In the genomic region with DNA sequence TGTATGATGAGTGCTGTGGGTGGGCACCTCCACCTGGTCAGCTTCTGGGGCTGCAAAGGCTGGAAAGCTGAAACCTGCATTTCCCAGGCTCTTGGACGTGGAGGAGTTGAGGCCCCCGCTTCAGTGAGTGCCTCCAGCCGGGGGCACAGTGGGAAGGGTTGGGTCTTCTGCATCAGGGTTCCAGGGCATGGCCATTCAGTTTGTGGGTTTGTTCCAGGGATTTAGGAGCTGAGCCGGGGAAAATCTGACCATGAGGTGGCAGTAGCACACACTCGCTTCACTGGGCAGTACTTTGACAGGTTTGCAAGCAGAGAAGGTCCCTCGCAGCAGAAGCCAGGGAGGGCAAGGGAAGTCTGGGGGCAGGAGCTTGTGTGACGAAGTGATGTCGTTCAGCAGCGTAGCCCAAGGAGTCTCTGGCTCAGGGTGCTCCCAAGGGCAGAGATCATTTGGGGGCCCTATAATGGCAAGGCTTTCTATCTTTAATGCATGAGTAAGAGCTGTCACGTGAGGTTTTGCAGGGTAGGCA, we compare ENCODE assay signal across 1 cellular context.
TF ChIP-seq lines count a peak whose summit lies in the region.

No MANE protein-coding gene starts in this region.

TF ChIP-seq in HepG2, 621 proteins besides CTCF, POLR2A, EP300 and RAD21 (continued from another document and continues in another):
- TF ChIP-seq, protein P1, sequence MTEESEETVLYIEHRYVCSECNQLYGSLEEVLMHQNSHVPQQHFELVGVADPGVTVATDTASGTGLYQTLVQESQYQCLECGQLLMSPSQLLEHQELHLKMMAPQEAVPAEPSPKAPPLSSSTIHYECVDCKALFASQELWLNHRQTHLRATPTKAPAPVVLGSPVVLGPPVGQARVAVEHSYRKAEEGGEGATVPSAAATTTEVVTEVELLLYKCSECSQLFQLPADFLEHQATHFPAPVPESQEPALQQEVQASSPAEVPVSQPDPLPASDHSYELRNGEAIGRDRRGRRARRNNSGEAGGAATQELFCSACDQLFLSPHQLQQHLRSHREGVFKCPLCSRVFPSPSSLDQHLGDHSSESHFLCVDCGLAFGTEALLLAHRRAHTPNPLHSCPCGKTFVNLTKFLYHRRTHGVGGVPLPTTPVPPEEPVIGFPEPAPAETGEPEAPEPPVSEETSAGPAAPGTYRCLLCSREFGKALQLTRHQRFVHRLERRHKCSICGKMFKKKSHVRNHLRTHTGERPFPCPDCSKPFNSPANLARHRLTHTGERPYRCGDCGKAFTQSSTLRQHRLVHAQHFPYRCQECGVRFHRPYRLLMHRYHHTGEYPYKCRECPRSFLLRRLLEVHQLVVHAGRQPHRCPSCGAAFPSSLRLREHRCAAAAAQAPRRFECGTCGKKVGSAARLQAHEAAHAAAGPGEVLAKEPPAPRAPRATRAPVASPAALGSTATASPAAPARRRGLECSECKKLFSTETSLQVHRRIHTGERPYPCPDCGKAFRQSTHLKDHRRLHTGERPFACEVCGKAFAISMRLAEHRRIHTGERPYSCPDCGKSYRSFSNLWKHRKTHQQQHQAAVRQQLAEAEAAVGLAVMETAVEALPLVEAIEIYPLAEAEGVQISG (CRISPR knock-in tag; IDR thresholded peaks at IDR 0.05) = 0 out of 2 replicates have a peak, but pooled peaks have one; percentile 21
- TF ChIP-seq CCDC6 (CRISPR knock-in tag; IDR thresholded peaks at IDR 0.05) (no peak), ZNF331 (CRISPR knock-in tag; IDR thresholded peaks at IDR 0.05) (0 out of 2 replicates have a peak, but pooled peaks have one; percentile 31), ZNF33A (CRISPR knock-in tag; IDR thresholded peaks at IDR 0.05; ENCODE audit: borderline replicate concordance) (no peak), ZNF333 (CRISPR knock-in tag; IDR thresholded peaks at IDR 0.05; ENCODE audit: borderline replicate concordance) (peak; percentile 42; the same call in 1 of the 2 replicates), ZNF205 (CRISPR knock-in tag; IDR thresholded peaks at IDR 0.05) (0 out of 2 replicates have a peak, but pooled peaks have one; percentile 32), ZNF296 (CRISPR knock-in tag; conservative IDR thresholded peaks at IDR 0.05) (0 out of 2 replicates have a peak, but pooled peaks have one; percentile 37), ZNF274 (CRISPR knock-in tag; IDR thresholded peaks at IDR 0.05) (no peak), KDM6A (CRISPR knock-in tag; IDR thresholded peaks at IDR 0.05; ENCODE audit: low read depth) (no peak), MTA1 (CRISPR knock-in tag; IDR thresholded peaks at IDR 0.05; ENCODE audit: borderline replicate concordance) (no peak), NCOA1 (CRISPR knock-in tag; IDR thresholded peaks at IDR 0.05) (0 out of 2 replicates have a peak, but pooled peaks have one; percentile 9), ZNF546 (CRISPR knock-in tag; conservative IDR thresholded peaks at IDR 0.05) (no peak), ZNF775 (CRISPR knock-in tag; IDR thresholded peaks at IDR 0.05; ENCODE audit: borderline replicate concordance) (no peak), TOPORS (CRISPR knock-in tag; IDR thresholded peaks at IDR 0.05) (peak; percentile 99; the same call in 1 of the 2 replicates), RELA (CRISPR knock-in tag; IDR thresholded peaks at IDR 0.05) (0 out of 2 replicates have a peak, but pooled peaks have one; percentile 43), SOX6 (IDR thresholded peaks at IDR 0.05) (no peak), SOX6 (CRISPR knock-in tag; IDR thresholded peaks at IDR 0.05) (peak; percentile 27; the same call in 1 of the 2 replicates), NKX3-1 (CRISPR knock-in tag; IDR thresholded peaks at IDR 0.05) (no peak), ELF1 (CRISPR knock-in tag; IDR thresholded peaks at IDR 0.05) (0 out of 2 replicates have a peak, but pooled peaks have one; percentile 33), ZBTB20 (CRISPR knock-in tag; IDR thresholded peaks at IDR 0.05; ENCODE audit: borderline replicate concordance, low read depth) (no peak), GATAD1 (CRISPR knock-in tag; IDR thresholded peaks at IDR 0.05) (0 out of 2 replicates have a peak, but pooled peaks have one; percentile 25), ZIK1 (CRISPR knock-in tag; IDR thresholded peaks at IDR 0.05; ENCODE audit: borderline replicate concordance, low read depth) (0 out of 2 replicates have a peak, but pooled peaks have one; percentile 45), ZNF841 (CRISPR knock-in tag; IDR thresholded peaks at IDR 0.05; ENCODE audit: borderline replicate concordance) (no peak), TCF12 (IDR thresholded peaks at IDR 0.05) (no peak), TCF12 (CRISPR knock-in tag; IDR thresholded peaks at IDR 0.05) (0 out of 2 replicates have a peak, but pooled peaks have one; percentile 13), NFIB (CRISPR knock-in tag; IDR thresholded peaks at IDR 0.05; ENCODE audit: borderline replicate concordance) (no peak), ZNF558 (CRISPR knock-in tag; IDR thresholded peaks at IDR 0.05; ENCODE audit: borderline replicate concordance) (peak; percentile 29; the same call in 1 of the 2 replicates), ZNF350 (CRISPR knock-in tag; IDR thresholded peaks at IDR 0.05; ENCODE audit: borderline replicate concordance, low read depth) (0 out of 2 replicates have a peak, but pooled peaks have one; percentile 55), ZNF572 (CRISPR knock-in tag; IDR thresholded peaks at IDR 0.05) (peak; percentile 60), HOXA9 (CRISPR knock-in tag; IDR thresholded peaks at IDR 0.05; ENCODE audit: borderline replicate concordance) (0 out of 2 replicates have a peak, but pooled peaks have one; percentile 54), FOXJ3 (CRISPR knock-in tag; IDR thresholded peaks at IDR 0.05; ENCODE audit: borderline replicate concordance) (no peak), PHF21A (CRISPR knock-in tag; IDR thresholded peaks at IDR 0.05) (0 out of 2 replicates have a peak, but pooled peaks have one; percentile 31), KAT2B (IDR thresholded peaks at IDR 0.05; ENCODE audit: borderline replicate concordance, low read depth, low read length) (no peak), ZFP62 (CRISPR knock-in tag; IDR thresholded peaks at IDR 0.05) (no peak), ZBTB7B (CRISPR knock-in tag; IDR thresholded peaks at IDR 0.05) (peak; percentile 23; the same call in 1 of the 2 replicates)
- TF ChIP-seq, protein P2, sequence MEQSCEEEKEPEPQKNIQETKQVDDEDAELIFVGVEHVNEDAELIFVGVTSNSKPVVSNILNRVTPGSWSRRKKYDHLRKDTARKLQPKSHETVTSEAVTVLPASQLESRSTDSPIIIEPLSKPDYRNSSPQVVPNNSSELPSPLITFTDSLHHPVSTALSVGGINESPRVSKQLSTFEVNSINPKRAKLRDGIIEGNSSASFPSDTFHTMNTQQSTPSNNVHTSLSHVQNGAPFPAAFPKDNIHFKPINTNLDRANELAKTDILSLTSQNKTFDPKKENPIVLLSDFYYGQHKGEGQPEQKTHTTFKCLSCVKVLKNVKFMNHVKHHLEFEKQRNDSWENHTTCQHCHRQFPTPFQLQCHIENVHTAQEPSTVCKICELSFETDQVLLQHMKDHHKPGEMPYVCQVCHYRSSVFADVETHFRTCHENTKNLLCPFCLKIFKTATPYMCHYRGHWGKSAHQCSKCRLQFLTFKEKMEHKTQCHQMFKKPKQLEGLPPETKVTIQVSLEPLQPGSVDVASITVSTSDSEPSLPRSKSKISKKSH (CRISPR knock-in tag; IDR thresholded peaks at IDR 0.05; ENCODE audit: borderline replicate concordance) = peak; percentile 99
- TF ChIP-seq, protein P3, sequence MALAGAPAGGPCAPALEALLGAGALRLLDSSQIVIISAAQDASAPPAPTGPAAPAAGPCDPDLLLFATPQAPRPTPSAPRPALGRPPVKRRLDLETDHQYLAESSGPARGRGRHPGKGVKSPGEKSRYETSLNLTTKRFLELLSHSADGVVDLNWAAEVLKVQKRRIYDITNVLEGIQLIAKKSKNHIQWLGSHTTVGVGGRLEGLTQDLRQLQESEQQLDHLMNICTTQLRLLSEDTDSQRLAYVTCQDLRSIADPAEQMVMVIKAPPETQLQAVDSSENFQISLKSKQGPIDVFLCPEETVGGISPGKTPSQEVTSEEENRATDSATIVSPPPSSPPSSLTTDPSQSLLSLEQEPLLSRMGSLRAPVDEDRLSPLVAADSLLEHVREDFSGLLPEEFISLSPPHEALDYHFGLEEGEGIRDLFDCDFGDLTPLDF (CRISPR knock-in tag; IDR thresholded peaks at IDR 0.05) = no peak
- TF ChIP-seq, protein P4, sequence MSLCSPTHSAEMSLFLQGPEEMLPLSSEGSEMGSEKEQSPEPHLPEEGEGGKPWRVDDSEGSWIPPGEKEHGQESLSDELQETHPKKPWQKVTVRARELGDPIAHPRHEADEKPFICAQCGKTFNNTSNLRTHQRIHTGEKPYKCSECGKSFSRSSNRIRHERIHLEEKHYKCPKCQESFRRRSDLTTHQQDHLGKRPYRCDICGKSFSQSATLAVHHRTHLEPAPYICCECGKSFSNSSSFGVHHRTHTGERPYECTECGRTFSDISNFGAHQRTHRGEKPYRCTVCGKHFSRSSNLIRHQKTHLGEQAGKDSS (CRISPR knock-in tag; IDR thresholded peaks at IDR 0.05; ENCODE audit: borderline replicate concordance, low read depth) = peak; percentile 57; the same call in 1 of the 2 replicates
- TF ChIP-seq, protein P5, sequence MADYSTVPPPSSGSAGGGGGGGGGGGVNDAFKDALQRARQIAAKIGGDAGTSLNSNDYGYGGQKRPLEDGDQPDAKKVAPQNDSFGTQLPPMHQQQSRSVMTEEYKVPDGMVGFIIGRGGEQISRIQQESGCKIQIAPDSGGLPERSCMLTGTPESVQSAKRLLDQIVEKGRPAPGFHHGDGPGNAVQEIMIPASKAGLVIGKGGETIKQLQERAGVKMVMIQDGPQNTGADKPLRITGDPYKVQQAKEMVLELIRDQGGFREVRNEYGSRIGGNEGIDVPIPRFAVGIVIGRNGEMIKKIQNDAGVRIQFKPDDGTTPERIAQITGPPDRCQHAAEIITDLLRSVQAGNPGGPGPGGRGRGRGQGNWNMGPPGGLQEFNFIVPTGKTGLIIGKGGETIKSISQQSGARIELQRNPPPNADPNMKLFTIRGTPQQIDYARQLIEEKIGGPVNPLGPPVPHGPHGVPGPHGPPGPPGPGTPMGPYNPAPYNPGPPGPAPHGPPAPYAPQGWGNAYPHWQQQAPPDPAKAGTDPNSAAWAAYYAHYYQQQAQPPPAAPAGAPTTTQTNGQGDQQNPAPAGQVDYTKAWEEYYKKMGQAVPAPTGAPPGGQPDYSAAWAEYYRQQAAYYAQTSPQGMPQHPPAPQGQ (CRISPR knock-in tag; IDR thresholded peaks at IDR 0.05; ENCODE audit: borderline replicate concordance) = no peak
- TF ChIP-seq, protein P6, sequence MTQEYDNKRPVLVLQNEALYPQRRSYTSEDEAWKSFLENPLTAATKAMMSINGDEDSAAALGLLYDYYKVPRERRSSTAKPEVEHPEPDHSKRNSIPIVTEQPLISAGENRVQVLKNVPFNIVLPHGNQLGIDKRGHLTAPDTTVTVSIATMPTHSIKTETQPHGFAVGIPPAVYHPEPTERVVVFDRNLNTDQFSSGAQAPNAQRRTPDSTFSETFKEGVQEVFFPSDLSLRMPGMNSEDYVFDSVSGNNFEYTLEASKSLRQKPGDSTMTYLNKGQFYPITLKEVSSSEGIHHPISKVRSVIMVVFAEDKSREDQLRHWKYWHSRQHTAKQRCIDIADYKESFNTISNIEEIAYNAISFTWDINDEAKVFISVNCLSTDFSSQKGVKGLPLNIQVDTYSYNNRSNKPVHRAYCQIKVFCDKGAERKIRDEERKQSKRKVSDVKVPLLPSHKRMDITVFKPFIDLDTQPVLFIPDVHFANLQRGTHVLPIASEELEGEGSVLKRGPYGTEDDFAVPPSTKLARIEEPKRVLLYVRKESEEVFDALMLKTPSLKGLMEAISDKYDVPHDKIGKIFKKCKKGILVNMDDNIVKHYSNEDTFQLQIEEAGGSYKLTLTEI (CRISPR knock-in tag; conservative IDR thresholded peaks at IDR 0.05) = no peak
- TF ChIP-seq, protein P7, sequence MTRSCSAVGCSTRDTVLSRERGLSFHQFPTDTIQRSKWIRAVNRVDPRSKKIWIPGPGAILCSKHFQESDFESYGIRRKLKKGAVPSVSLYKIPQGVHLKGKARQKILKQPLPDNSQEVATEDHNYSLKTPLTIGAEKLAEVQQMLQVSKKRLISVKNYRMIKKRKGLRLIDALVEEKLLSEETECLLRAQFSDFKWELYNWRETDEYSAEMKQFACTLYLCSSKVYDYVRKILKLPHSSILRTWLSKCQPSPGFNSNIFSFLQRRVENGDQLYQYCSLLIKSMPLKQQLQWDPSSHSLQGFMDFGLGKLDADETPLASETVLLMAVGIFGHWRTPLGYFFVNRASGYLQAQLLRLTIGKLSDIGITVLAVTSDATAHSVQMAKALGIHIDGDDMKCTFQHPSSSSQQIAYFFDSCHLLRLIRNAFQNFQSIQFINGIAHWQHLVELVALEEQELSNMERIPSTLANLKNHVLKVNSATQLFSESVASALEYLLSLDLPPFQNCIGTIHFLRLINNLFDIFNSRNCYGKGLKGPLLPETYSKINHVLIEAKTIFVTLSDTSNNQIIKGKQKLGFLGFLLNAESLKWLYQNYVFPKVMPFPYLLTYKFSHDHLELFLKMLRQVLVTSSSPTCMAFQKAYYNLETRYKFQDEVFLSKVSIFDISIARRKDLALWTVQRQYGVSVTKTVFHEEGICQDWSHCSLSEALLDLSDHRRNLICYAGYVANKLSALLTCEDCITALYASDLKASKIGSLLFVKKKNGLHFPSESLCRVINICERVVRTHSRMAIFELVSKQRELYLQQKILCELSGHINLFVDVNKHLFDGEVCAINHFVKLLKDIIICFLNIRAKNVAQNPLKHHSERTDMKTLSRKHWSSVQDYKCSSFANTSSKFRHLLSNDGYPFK (CRISPR knock-in tag; IDR thresholded peaks at IDR 0.05; ENCODE audit: borderline replicate concordance) = peak; percentile 45; the same call in 1 of the 2 replicates
- TF ChIP-seq, protein P8, sequence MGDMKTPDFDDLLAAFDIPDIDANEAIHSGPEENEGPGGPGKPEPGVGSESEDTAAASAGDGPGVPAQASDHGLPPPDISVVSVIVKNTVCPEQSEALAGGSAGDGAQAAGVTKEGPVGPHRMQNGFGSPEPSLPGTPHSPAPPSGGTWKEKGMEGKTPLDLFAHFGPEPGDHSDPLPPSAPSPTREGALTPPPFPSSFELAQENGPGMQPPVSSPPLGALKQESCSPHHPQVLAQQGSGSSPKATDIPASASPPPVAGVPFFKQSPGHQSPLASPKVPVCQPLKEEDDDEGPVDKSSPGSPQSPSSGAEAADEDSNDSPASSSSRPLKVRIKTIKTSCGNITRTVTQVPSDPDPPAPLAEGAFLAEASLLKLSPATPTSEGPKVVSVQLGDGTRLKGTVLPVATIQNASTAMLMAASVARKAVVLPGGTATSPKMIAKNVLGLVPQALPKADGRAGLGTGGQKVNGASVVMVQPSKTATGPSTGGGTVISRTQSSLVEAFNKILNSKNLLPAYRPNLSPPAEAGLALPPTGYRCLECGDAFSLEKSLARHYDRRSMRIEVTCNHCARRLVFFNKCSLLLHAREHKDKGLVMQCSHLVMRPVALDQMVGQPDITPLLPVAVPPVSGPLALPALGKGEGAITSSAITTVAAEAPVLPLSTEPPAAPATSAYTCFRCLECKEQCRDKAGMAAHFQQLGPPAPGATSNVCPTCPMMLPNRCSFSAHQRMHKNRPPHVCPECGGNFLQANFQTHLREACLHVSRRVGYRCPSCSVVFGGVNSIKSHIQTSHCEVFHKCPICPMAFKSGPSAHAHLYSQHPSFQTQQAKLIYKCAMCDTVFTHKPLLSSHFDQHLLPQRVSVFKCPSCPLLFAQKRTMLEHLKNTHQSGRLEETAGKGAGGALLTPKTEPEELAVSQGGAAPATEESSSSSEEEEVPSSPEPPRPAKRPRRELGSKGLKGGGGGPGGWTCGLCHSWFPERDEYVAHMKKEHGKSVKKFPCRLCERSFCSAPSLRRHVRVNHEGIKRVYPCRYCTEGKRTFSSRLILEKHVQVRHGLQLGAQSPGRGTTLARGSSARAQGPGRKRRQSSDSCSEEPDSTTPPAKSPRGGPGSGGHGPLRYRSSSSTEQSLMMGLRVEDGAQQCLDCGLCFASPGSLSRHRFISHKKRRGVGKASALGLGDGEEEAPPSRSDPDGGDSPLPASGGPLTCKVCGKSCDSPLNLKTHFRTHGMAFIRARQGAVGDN (CRISPR knock-in tag; IDR thresholded peaks at IDR 0.05) = peak; percentile 29; the same call in 1 of the 2 replicates
